ENCODE assay signal across 14 cellular contexts in genomic region chr22:45645150-45645525, GRCh38. TPM values are rescaled to one million over a fixed set of nuclear protein-coding genes. Genes with fewer than 3 reads are reported as not detected.
A peak's percentile ranks its signal among the peaks of the same experiment; 100 is the strongest.
DNase-seq lines count a peak whose midpoint lies in the region; ATAC-seq, FAIRE-seq and TF ChIP-seq lines count a peak whose summit lies in the region.
"Had no signal": no experiment of that assay in that cellular context is flagged by ENCODE, and none has a peak within 500 bp of the region (broad histone marks: within the 10 kb centered on the region; RNA-seq: fewer than 3 reads in every experiment).

No MANE protein-coding gene starts in this region.

- peak overlapping the region; percentile 59 for H3K4me3 Mint-ChIP-seq in GM23338
- H3K4me3 Mint-ChIP-seq in astrocyte (ENCODE audit: unreplicated experiment) = no peak overlapping the region
- H3K4me3 Mint-ChIP-seq: CD4-positive, alpha-beta T cell; IgD-negative memory B cell had no signal

- H3K9me3 ChIP-seq in A549 (no peaks in the 10 kb centered on the region), astrocyte (ENCODE audit: insufficient read depth, low read depth, low read length) (no peaks in the 10 kb centered on the region), HepG2 (ENCODE audit: low read length) (no peaks in the 10 kb centered on the region), upper lobe of left lung (no peaks in the 10 kb centered on the region)
- no peaks in the 10 kb centered on the region for H3K9me3 ChIP-seq in effector memory CD4-positive, alpha-beta T cell (ENCODE audit: control insufficient read depth, low read length)
- H3K9me3 ChIP-seq: heart left ventricle had no signal

- POLR2A ChIA-PET in A549 (lab: Yijun Ruan, JAX) (no interaction called here), HepG2 (lab: Yijun Ruan, JAX) (no interaction called here)

- H3K27me3 ChIP-seq in GM23338 (ENCODE audit: insufficient read depth) (peaks cover 18% of the 10 kb centered on the region), astrocyte (ENCODE audit: insufficient read depth, low read length) (peaks cover 7% of the 10 kb centered on the region), HepG2 (ENCODE audit: control insufficient read depth in 1 of 2, insufficient read depth in 2 of 2, low read length in 2 of 2) (no peaks in the 10 kb centered on the region; a peak in 1 of 5 replicates), upper lobe of left lung (no peaks in the 10 kb centered on the region)
- H3K27me3 ChIP-seq in effector memory CD4-positive, alpha-beta T cell (replicated peaks; ENCODE audit: control insufficient read depth, insufficient read depth, low read length, poor library complexity, severe bottlenecking) = peaks cover 17% of the 10 kb centered on the region

- H3K4me1 Mint-ChIP-seq in GM23338 (peaks cover 19% of the 10 kb centered on the region; the same call in 2 of the 3 replicates), astrocyte (ENCODE audit: low read depth, unreplicated experiment) (peaks cover 8% of the 10 kb centered on the region)

- H3K27ac Mint-ChIP-seq in GM23338 (no peak overlapping the region), astrocyte (ENCODE audit: unreplicated experiment) (no peak overlapping the region)
- H3K27ac Mint-ChIP-seq: CD4-positive, alpha-beta T cell; T-helper 1 cell treated with Interleukin-12 subunit alpha and Interleukin-12 subunit beta and Interleukin-4 antibody, amounts not matched to agents 30 μg/mL and 1 μg/mL, for 36 hours; type B pancreatic cell had no signal

- H2AFZ ChIP-seq in GM23338 = peak overlapping the region; percentile 99
- peak overlapping the region; percentile 83 for H2AFZ ChIP-seq in astrocyte (ENCODE audit: low read depth, low read length)
- no peak overlapping the region for H2AFZ ChIP-seq in HepG2 (ENCODE audit: low read length)

- H3K79me2 ChIP-seq in GM23338 (replicated peaks; ENCODE audit: insufficient read depth) (no peaks in the 10 kb centered on the region), astrocyte (ENCODE audit: insufficient read depth, low read length) (no peaks in the 10 kb centered on the region), HepG2 (ENCODE audit: insufficient read depth, low read length) (no peaks in the 10 kb centered on the region)

- ATAC-seq in A549 (peak; percentile 39 to 40; a peak in 4 of 6 replicates), GM23338 (peak; percentile 11), HepG2 (peak; percentile 52), upper lobe of left lung (ENCODE audit: low FRiP score in 2 of 2) (no peak)

- peak overlapping the region; percentile 52 for H3K4me2 ChIP-seq in A549
- peak overlapping the region; percentile 79 for H3K4me2 ChIP-seq in GM23338
- peak overlapping the region; percentile 78 for H3K4me2 ChIP-seq in astrocyte (ENCODE audit: low read length)
- H3K4me2 ChIP-seq in HepG2 (ENCODE audit: low read depth, low read length) = peak overlapping the region; percentile 94

- no TSS peak for BruUV-seq in HepG2 (replicated peaks; lab: Mats Ljungman, UMichigan)

- WGBS in A549 (ENCODE audit: missing lambda C conversion rate) = 56% methylated on average over 12 of the region's 16 CpGs
- 27% methylated on average over 9 of the region's 16 CpGs for WGBS in HepG2 (ENCODE audit: low lambda C conversion rate)
- WGBS in upper lobe of left lung, 2 donors = 42 to 60% methylated on average over 10 to 16 of the region's 16 CpGs

- FAIRE-seq in A549 (lab: Jason Lieb, UNC) = no peak
- FAIRE-seq in astrocyte (lab: Jason Lieb, UNC) = no peak
- no peak for FAIRE-seq in HepG2 (lab: Jason Lieb, UNC)

- no peak for DNase-seq in A549 (ENCODE audit: low read depth in 1 of 2, low spot score in 1 of 2)
- DNase-seq in GM23338 (ENCODE audit: low spot score) = peak; percentile 23
- DNase-seq in astrocyte (ENCODE audit: low read depth) = no peak
- DNase-seq in HepG2 (ENCODE audit: low spot score) = no peak
- DNase-seq in effector memory CD4-positive, alpha-beta T cell = no peak
- DNase-seq in upper lobe of left lung = no peak
- DNase-seq in stimulated activated CD4-positive, alpha-beta T cell treated with anti-CD3 and anti-CD28 coated beads, Interleukin-15, amount 100 ng/mL, for 24 hours = no peak
- DNase-seq in iPS-NIHi11 (ENCODE audit: low spot score) = no peak

- H3F3A ChIP-seq in GM23338 (replicated peaks; ENCODE audit: low read depth) = 0 out of 2 replicates have a peak, but pooled peaks cover 2% of the 10 kb centered on the region

- TF ChIP-seq EP300 in A549 (IDR thresholded peaks at IDR 0.05) (no peak), HepG2 (IDR thresholded peaks at IDR 0.05; ENCODE audit: low read depth in 2 of 2, low read length in 2 of 2) (no peak), HepG2 (CRISPR knock-in tag; IDR thresholded peaks at IDR 0.05; ENCODE audit: borderline replicate concordance) (no peak), upper lobe of left lung (IDR thresholded peaks at IDR 0.05) (no peak)

- no peaks in the 10 kb centered on the region for H3K9me2 ChIP-seq in GM23338 (ENCODE audit: insufficient read depth)

- H3K4me1 ChIP-seq in A549 (peaks cover 46% of the 10 kb centered on the region), GM23338 (ENCODE audit: insufficient read depth) (peaks cover 10% of the 10 kb centered on the region), astrocyte (ENCODE audit: insufficient read depth, low read length) (peaks cover 3% of the 10 kb centered on the region), HepG2 (ENCODE audit: insufficient read depth, low read length) (peaks cover 63% of the 10 kb centered on the region), upper lobe of left lung (peaks cover 7 to 12% (median 8%) of the 10 kb centered on the region in 4 donors)
- peaks cover 7% of the 10 kb centered on the region for H3K4me1 ChIP-seq in effector memory CD4-positive, alpha-beta T cell (ENCODE audit: control insufficient read depth, insufficient read depth, low read length, poor library complexity, severe bottlenecking)

- no peaks in the 10 kb centered on the region for H3K36me3 ChIP-seq in GM23338 (ENCODE audit: insufficient read depth)
- no peaks in the 10 kb centered on the region for H3K36me3 ChIP-seq in astrocyte (ENCODE audit: insufficient read depth, low read length)
- H3K36me3 ChIP-seq in HepG2 (replicated peaks in 1 of 2; ENCODE audit: control insufficient read depth in 1 of 2, insufficient read depth in 2 of 2, low read length in 2 of 2) = no peaks in the 10 kb centered on the region
- no peaks in the 10 kb centered on the region for H3K36me3 ChIP-seq in effector memory CD4-positive, alpha-beta T cell (ENCODE audit: control insufficient read depth, insufficient read depth, low read length)
- no peaks in the 10 kb centered on the region for H3K36me3 ChIP-seq in upper lobe of left lung
- H3K36me3 ChIP-seq: heart left ventricle had no signal

- in situ Hi-C loops in HepG2 (cut with HindIII; ENCODE audit: extremely low pct_ligation_motif_present, low pct_unique_long_range_greater_than_20kb) = loop anchor here (10.0 to 25.0 kb wide), 2 partner anchors 200 to 467 kb away; no protein-coding TSS in a partner anchor

- H3K9me3 Mint-ChIP-seq in GM23338 (no peaks in the 10 kb centered on the region), astrocyte (ENCODE audit: unreplicated experiment) (peaks cover 2% of the 10 kb centered on the region)
- H3K9me3 Mint-ChIP-seq: CD4-positive, alpha-beta T cell; IgD-negative memory B cell; T-helper 1 cell treated with Interleukin-12 subunit alpha and Interleukin-12 subunit beta and Interleukin-4 antibody, amounts not matched to agents 30 μg/mL and 1 μg/mL, for 36 hours; type B pancreatic cell had no signal

- H3K27ac ChIP-seq in A549 (peak overlapping the region; percentile 99 to 100), GM23338 (ENCODE audit: low read depth) (no peak overlapping the region), astrocyte (ENCODE audit: low read depth, low read length) (no peak overlapping the region), HepG2 (ENCODE audit: extremely low read length, insufficient read depth, low read length) (no peak overlapping the region), upper lobe of left lung (no peak overlapping the region)
- no peak overlapping the region for H3K27ac ChIP-seq in effector memory CD4-positive, alpha-beta T cell (ENCODE audit: insufficient read depth, low read length, poor library complexity, severe bottlenecking)
- H3K27ac ChIP-seq: heart left ventricle, skin epidermis had no signal

- H3K36me3 Mint-ChIP-seq in GM23338 (ENCODE audit: low read depth) (no peaks in the 10 kb centered on the region; the same call in 2 of the 3 replicates), astrocyte (ENCODE audit: low read depth, unreplicated experiment) (peaks cover 2% of the 10 kb centered on the region)
- H3K36me3 Mint-ChIP-seq: IgD-negative memory B cell, type B pancreatic cell had no signal

- CTCF ChIA-PET in A549 (lab: Yijun Ruan, JAX) = interaction anchor here (0.5 to 3.7 kb wide), 38 partner anchors 9 to 341 kb away, joined by 3 to 23 read pairs (median 4); no protein-coding TSS in a partner anchor
- CTCF ChIA-PET in HepG2 (lab: Yijun Ruan, JAX; ENCODE audit: low intra/inter-chr PET ratio, low total read pairs) = interaction anchor here (1.2 to 1.8 kb wide), 2 partner anchors 67 to 219 kb away, joined by 5 to 6 read pairs; no protein-coding TSS in a partner anchor

- TF ChIP-seq CTCF in A549 (IDR thresholded peaks at IDR 0.05) (no peak), GM23338 (conservative IDR thresholded peaks at IDR 0.05; ENCODE audit: low read depth in 2 of 2) (no peak), astrocyte (IDR thresholded peaks at IDR 0.05; ENCODE audit: insufficient read depth, low read depth, low read length) (no peak), HepG2 (CRISPR knock-in tag; IDR thresholded peaks at IDR 0.05) (no peak), upper lobe of left lung (IDR thresholded peaks at IDR 0.05) (no peak)

- intact Hi-C loops in HepG2 (cut with micrococcal nuclease; ENCODE audit: unreplicated experiment) = loop anchor here (5.0 to 10.0 kb wide), 3 partner anchors 180 to 322 kb away; no protein-coding TSS in a partner anchor

- no peaks in the 10 kb centered on the region for H4K20me1 ChIP-seq in GM23338 (replicated peaks; ENCODE audit: insufficient read depth)
- H4K20me1 ChIP-seq in astrocyte (ENCODE audit: insufficient read depth, low read length) = no peaks in the 10 kb centered on the region
- H4K20me1 ChIP-seq in HepG2 (ENCODE audit: insufficient read depth, low read length) = no peaks in the 10 kb centered on the region

- TF ChIP-seq POLR2A in A549 (IDR thresholded peaks at IDR 0.05; ENCODE audit: low read length) = no peak
- no peak for TF ChIP-seq POLR2A in HepG2 (IDR thresholded peaks at IDR 0.05; ENCODE audit: insufficient read depth in 1 of 2, low read depth in 2 of 2, low read length in 2 of 2)
- no peak for TF ChIP-seq POLR2A in upper lobe of left lung (IDR thresholded peaks at IDR 0.05)

- no peak for TF ChIP-seq RAD21 in A549 (conservative IDR thresholded peaks at IDR 0.05 in 1 of 2, IDR thresholded peaks at IDR 0.05 in 1 of 2)
- TF ChIP-seq RAD21 in HepG2 (CRISPR knock-in tag; IDR thresholded peaks at IDR 0.05) = no peak

- H3K9ac ChIP-seq in astrocyte (ENCODE audit: low read length) = no peak overlapping the region
- H3K9ac ChIP-seq in HepG2 (ENCODE audit: insufficient read depth, low read depth, low read length) = peak overlapping the region; percentile 47; the same call in 1 of the 2 replicates

- H3K4me3 ChIP-seq in A549 = no peak overlapping the region
- peak overlapping the region; percentile 52 for H3K4me3 ChIP-seq in GM23338
- H3K4me3 ChIP-seq in astrocyte (ENCODE audit: insufficient read depth, low read depth, low read length) = no peak overlapping the region
- H3K4me3 ChIP-seq in HepG2 (replicated peaks in 1 of 3; ENCODE audit: insufficient read depth in 1 of 3, low read depth in 2 of 3, low read length in 3 of 3) = peak overlapping the region; percentile 45 to 70 (median 58); a peak in 5 of 6 replicates
- no peak overlapping the region for H3K4me3 ChIP-seq in effector memory CD4-positive, alpha-beta T cell (ENCODE audit: insufficient read depth, low read depth, low read length, poor library complexity, severe bottlenecking)
- no peak overlapping the region for H3K4me3 ChIP-seq in upper lobe of left lung
- H3K4me3 ChIP-seq: heart left ventricle, skin epidermis had no signal

- peaks cover 26% of the 10 kb centered on the region for H3K27me3 Mint-ChIP-seq in GM23338 (ENCODE audit: insufficient read depth, low read depth, poor library complexity)
- H3K27me3 Mint-ChIP-seq in astrocyte (ENCODE audit: low read depth, unreplicated experiment) = peaks cover 50% of the 10 kb centered on the region

RNA-seq across cellular contexts. Expression of gene ATXN10, which starts 26.5 kb away (rescaled TPM):
- polyA plus RNA-seq in A549 (2011; rRNA removed) = 281 and 378 TPM in 2 replicates
- 103 and 107 TPM in 2 replicates for polyA plus RNA-seq in A549 (2012; cell fraction: cytosol; rRNA removed)
- 24.1 and 54.9 TPM in 2 replicates for polyA plus RNA-seq in A549 (2012; cell fraction: nucleus; rRNA removed)
- polyA plus RNA-seq in A549 (2017; fragmentation: RNase III; extraction: RNeasy Plus Mini Kit Qiagen cat#74134 plus additional on column Dnase treatment) = 126 to 142 TPM (median 129 TPM) in 3 replicates
- polyA minus RNA-seq in A549 (2011; rRNA and poly(A)+ RNA removed) = 298 and 349 TPM in 2 replicates
- 163 and 170 TPM in 2 replicates for total RNA-seq in GM23338 (2014; rRNA removed; shearing (Covaris generic))
- polyA plus RNA-seq in GM23338 (2016; fragmentation: Nextera tagmentation; extraction: Ambion mirVana) = 72.5 and 99.0 TPM in 2 replicates
- total RNA-seq in astrocyte = 189 and 195 TPM in 2 replicates
- total RNA-seq in HepG2 (2016; rRNA removed; fragmentation: Illumina TruSeq; extraction: Trizol) = 60.1 and 136 TPM in 2 replicates
- total RNA-seq in HepG2 (2016; cell fraction: cytosol; rRNA removed; fragmentation: Illumina TruSeq; extraction: Trizol; ENCODE audit: low read depth) = 427 and 465 TPM in 2 replicates
- total RNA-seq in HepG2 (2016; cell fraction: insoluble cytoplasmic fraction; rRNA removed; fragmentation: Illumina TruSeq; extraction: Trizol) = 62.2 and 127 TPM in 2 replicates
- 131 and 135 TPM in 2 replicates for total RNA-seq in HepG2 (2016; cell fraction: membrane; rRNA removed; fragmentation: Illumina TruSeq; extraction: Trizol)
- 67.8 and 78.6 TPM in 2 replicates for total RNA-seq in HepG2 (2016; cell fraction: nucleus; rRNA removed; fragmentation: Illumina TruSeq; extraction: Trizol)
- polyA plus RNA-seq in HepG2 (2011; rRNA removed) = 162 and 194 TPM in 2 replicates
- 81.2 and 134 TPM in 2 replicates for polyA plus RNA-seq in HepG2 (2011; cell fraction: cytosol; rRNA removed)
- 23.1 and 30.4 TPM in 2 replicates for polyA plus RNA-seq in HepG2 (2011; cell fraction: nucleus; rRNA removed)
- 126 and 155 TPM in 2 replicates for polyA plus RNA-seq in HepG2 (2012)
- 16.3 and 18.9 TPM in 2 replicates for polyA plus RNA-seq in HepG2 (2016; cell fraction: cytosol; fragmentation: Illumina TruSeq; extraction: Trizol; ENCODE audit: low read depth)
- 227 and 248 TPM in 2 replicates for polyA plus RNA-seq in HepG2 (2016; cell fraction: insoluble cytoplasmic fraction; fragmentation: Illumina TruSeq; extraction: Trizol; ENCODE audit: low read depth)
- 22.8 and 26.0 TPM in 2 replicates for polyA plus RNA-seq in HepG2 (2016; cell fraction: membrane; fragmentation: Illumina TruSeq; extraction: Trizol; ENCODE audit: low read depth)
- polyA plus RNA-seq in HepG2 (2016; cell fraction: nucleus; fragmentation: Illumina TruSeq; extraction: Trizol; ENCODE audit: insufficient read depth, low read depth) = 96.5 and 111 TPM in 2 replicates
- 126 and 271 TPM in 2 replicates for polyA minus RNA-seq in HepG2 (2011; rRNA and poly(A)+ RNA removed; ENCODE audit: low replicate concordance)
- 105 and 118 TPM in 2 replicates for polyA minus RNA-seq in HepG2 (2011; cell fraction: cytosol; rRNA and poly(A)+ RNA removed)
- 95.1 and 136 TPM in 2 replicates for polyA minus RNA-seq in HepG2 (2011; cell fraction: nucleus; rRNA and poly(A)+ RNA removed)
- total RNA-seq in upper lobe of left lung = 100 to 1,000 TPM in 5 of 6 donors, 10 to 100 TPM in 1; 90.2 to 137 (median 110) TPM

Comparison
In these comparisons a context has a peak if more than half of its experiments do, and no peak if none do; other contexts are left out.
1. ATAC-seq: peak in A549 (2 of 2), GM23338 (single experiment) and HepG2 (single experiment); none in upper lobe of left lung (0 of 2).
2. H3K27ac ChIP-seq: peak in A549 (2 of 2); none in GM23338 (single experiment), astrocyte (single experiment), HepG2 (single experiment), effector memory CD4-positive, alpha-beta T cell (single experiment) and upper lobe of left lung (0 of 4).
3. H3K4me3 ChIP-seq: peak in GM23338 (single experiment) and HepG2 (3 of 3); none in A549 (single experiment), astrocyte (single experiment), effector memory CD4-positive, alpha-beta T cell (single experiment) and upper lobe of left lung (0 of 4).
4. Peak in every context shown above with its lines, with median percentiles within 50 percentile points of each other: H3K4me2 ChIP-seq.